ENCODE assay signal across 1 cellular context in genomic region chr5:141320225-141321169, GRCh38.
TF ChIP-seq lines count a peak whose summit lies in the region.

TAF7 (minus strand) TSS chr5:141320784; CDS start chr5:141320044, 740 bp downstream.

TF ChIP-seq in GM12878, 131 proteins besides CTCF, POLR2A, EP300 and RAD21 (continued from another document):
- TF ChIP-seq ZNF687 (IDR thresholded peaks at IDR 0.05) (peak; percentile 69), BACH1 (IDR thresholded peaks at IDR 0.05; ENCODE audit: borderline replicate concordance) (peak; percentile 58; the same call in 1 of the 2 replicates), BRCA1 (IDR thresholded peaks at IDR 0.05; ENCODE audit: low read depth, low read length) (0 out of 2 replicates have a peak, but pooled peaks have one; percentile 33), POLR2AphosphoS2 (IDR thresholded peaks at IDR 0.05; ENCODE audit: low read depth, low read length) (peak; percentile 94), HDAC6 (IDR thresholded peaks at IDR 0.05; ENCODE audit: unreplicated experiment) (no peak), BHLHE40 (IDR thresholded peaks at IDR 0.05; ENCODE audit: borderline replicate concordance in 1 of 2, low read depth in 2 of 2, low read length in 1 of 2) (peak in 1 of 2 experiments; percentile 28; a peak in 1 of 4 replicates), RELB (IDR thresholded peaks at IDR 0.05; ENCODE audit: low read depth) (peak; percentile 76), PKNOX1 (IDR thresholded peaks at IDR 0.05) (peak; percentile 99), MAX (IDR thresholded peaks at IDR 0.05; ENCODE audit: low read depth, low read length) (no peak; the same call in none of the 2 replicates), ETV6 (conservative IDR thresholded peaks at IDR 0.05 in 1 of 2, IDR thresholded peaks at IDR 0.05 in 1 of 2; ENCODE audit: borderline replicate concordance in 1 of 2, low read depth in 1 of 2) (peak in 1 of 2 experiments; percentile 78; a peak in 2 of 4 replicates), POU2F2 (IDR thresholded peaks at IDR 0.05; ENCODE audit: borderline replicate concordance, low read depth, low read length) (peak; percentile 62), CHD2 (IDR thresholded peaks at IDR 0.05; ENCODE audit: borderline replicate concordance, low read depth, low read length) (peak; percentile 93), GABPA (IDR thresholded peaks at IDR 0.05; ENCODE audit: low read depth) (peak; percentile 83), ZBTB4 (CRISPR knock-in tag; IDR thresholded peaks at IDR 0.05) (no peak), TCF7 (IDR thresholded peaks at IDR 0.05; ENCODE audit: borderline replicate concordance) (no peak), ZBTB33 (IDR thresholded peaks at IDR 0.05) (no peak), CBX5 (IDR thresholded peaks at IDR 0.05; ENCODE audit: low read depth) (peak; percentile 97), FOXM1 (IDR thresholded peaks at IDR 0.05; ENCODE audit: low read depth, low read length) (0 out of 2 replicates have a peak, but pooled peaks have one; percentile 11), CEBPB (IDR thresholded peaks at IDR 0.05; ENCODE audit: borderline replicate concordance in 1 of 2, low read depth in 2 of 2, low read length in 2 of 2) (no peak), ZNF24 (IDR thresholded peaks at IDR 0.05) (0 out of 2 replicates have a peak, but pooled peaks have one; percentile 41), NRF1 (conservative IDR thresholded peaks at IDR 0.05; ENCODE audit: low read depth, low read length) (peak; percentile 79), STAT1 (conservative IDR thresholded peaks at IDR 0.05) (peak; percentile 30; the same call in 1 of the 2 replicates)
